13 cellular contexts compared by ENCODE assay signal in the genomic region with DNA sequence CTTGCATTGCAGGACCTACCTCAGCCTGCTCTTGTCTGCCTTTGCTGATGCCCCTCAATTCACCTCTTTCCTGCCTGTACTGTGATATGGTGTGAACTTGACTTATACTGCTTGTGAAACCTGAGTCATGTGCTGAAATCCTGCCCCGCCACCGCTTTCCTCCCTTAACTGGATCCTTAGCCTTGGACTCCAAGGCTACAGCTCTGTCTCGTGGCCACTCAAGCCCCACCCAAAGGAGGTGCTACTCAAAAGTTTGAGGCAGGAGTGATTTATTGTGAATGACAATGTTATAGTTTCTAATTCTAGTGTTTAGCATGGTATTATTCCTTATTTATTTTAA. TPM values are rescaled to one million over a fixed set of nuclear protein-coding genes. Genes with fewer than 3 reads are reported as not detected.
DNase-seq lines count a peak whose midpoint lies in the region; ATAC-seq, FAIRE-seq and TF ChIP-seq lines count a peak whose summit lies in the region.
"Had no signal": no experiment of that assay in that cellular context is flagged by ENCODE, and none has a peak within 500 bp of the region (broad histone marks: within the 10 kb centered on the region; RNA-seq: fewer than 3 reads in every experiment).

No MANE protein-coding gene starts in this region.

- no peak for TF ChIP-seq EP300 in stomach (IDR thresholded peaks at IDR 0.05)

- no peaks in the 10 kb centered on the region for H3K9me3 ChIP-seq in stomach
- no peaks in the 10 kb centered on the region for H3K9me3 ChIP-seq in PC-9 (ENCODE audit: insufficient read depth, low read depth)
- H3K9me3 ChIP-seq: ovary had no signal

- ATAC-seq in HG02973 (IDR thresholded peaks at IDR 0.05; ENCODE audit: unreplicated experiment), result no peak
- ATAC-seq in GM21737 (IDR thresholded peaks at IDR 0.05; ENCODE audit: unreplicated experiment), result no peak

- intact Hi-C loops in stomach (cut with DNase I; ENCODE audit: low total_unique reads) (no loop called here), PC-9 (cut with micrococcal nuclease; ENCODE audit: unreplicated experiment) (loop anchor here (10.0 kb wide), 1 partner anchor 427 kb away; no protein-coding TSS in a partner anchor)

- CTCF ChIA-PET in PC-9 (lab: Charles Lee), result no interaction called here

- POLR2A ChIA-PET in PC-9 (lab: Charles Lee; ENCODE audit: unreplicated experiment), result no interaction called here

- H3K27ac ChIP-seq in stomach (peak overlapping the region in 4 of 5 donors; percentile 2 to 60 (median 36)), PC-9 (no peak overlapping the region)
- H3K27ac ChIP-seq: ovary had no signal

- no peaks in the 10 kb centered on the region for H3F3A ChIP-seq in PC-9 (ENCODE audit: insufficient read depth, low read depth)

- no peak overlapping the region for H3K4me3 ChIP-seq in bronchial epithelial cell (ENCODE audit: low read depth, low read length)
- no peak overlapping the region for H3K4me3 ChIP-seq in stomach
- no peak overlapping the region for H3K4me3 ChIP-seq in PC-9
- H3K4me3 ChIP-seq: ovary had no signal

- H3K36me3 ChIP-seq in bronchial epithelial cell (ENCODE audit: control insufficient read depth, insufficient read depth, low read length), result no peaks in the 10 kb centered on the region
- H3K36me3 ChIP-seq in stomach, result peaks cover 0 to 20% (median 6%) of the 10 kb centered on the region in 4 donors
- H3K36me3 ChIP-seq in PC-9 (ENCODE audit: low read depth), result no peaks in the 10 kb centered on the region
- H3K36me3 ChIP-seq: ovary had no signal

- no peak overlapping the region for H3K4me2 ChIP-seq in PC-9

- H3K4me1 ChIP-seq in stomach (peaks cover 0 to 15% (median 7%) of the 10 kb centered on the region in 4 donors), PC-9 (replicated peaks; ENCODE audit: insufficient read depth) (no peaks in the 10 kb centered on the region)

- H3K27me3 ChIP-seq in bronchial epithelial cell (ENCODE audit: control insufficient read depth, insufficient read depth, low read length) (no peaks in the 10 kb centered on the region), stomach (no peaks in the 10 kb centered on the region), PC-9 (ENCODE audit: insufficient read depth, low read depth) (no peaks in the 10 kb centered on the region)
- H3K27me3 ChIP-seq: ovary had no signal

- H2AFZ ChIP-seq in PC-9, result no peak overlapping the region

- H3K79me2 ChIP-seq in PC-9 (ENCODE audit: low read depth), result no peaks in the 10 kb centered on the region

- WGBS in stomach, 5 donors, result 29 to 58% (median 43%) methylated on average over 3 of the region's 3 CpGs

- no peak for FAIRE-seq in bronchial epithelial cell (lab: Jason Lieb, UNC)

- no peaks in the 10 kb centered on the region for H4K20me1 ChIP-seq in PC-9 (ENCODE audit: insufficient read depth)

- BruUV-seq in PC-9 (replicated peaks; lab: Mats Ljungman, UMichigan), result no TSS peak

- no peak for TF ChIP-seq CTCF in bronchial epithelial cell (IDR thresholded peaks at IDR 0.05; ENCODE audit: insufficient read depth, low read length, severe bottlenecking)
- TF ChIP-seq CTCF in stomach (IDR thresholded peaks at IDR 0.05), result no peak
- no peak for TF ChIP-seq CTCF in PC-9 (conservative IDR thresholded peaks at IDR 0.05)

- peak; percentile 61 for DNase-seq in HT-29 (ENCODE audit: low spot score)
- DNase-seq in bronchial epithelial cell (ENCODE audit: low read depth), result peak; percentile 32
- DNase-seq in iris pigment epithelial cell (ENCODE audit: low read depth), result peak; percentile 70
- DNase-seq in stomach, result peak; percentile 56
- DNase-seq in PC-9, result no peak
- no peak for DNase-seq in SIG-M5 (lab: John Stamatoyannopoulos, UW)
- DNase-seq: Karpas-422, NCI-H2227 treated with DMSO at 0.1 percent for 48 hours, SHP77 treated with DMSO at 0.1 percent for 48 hours, substantia nigra had no signal

- H3K9me2 ChIP-seq in PC-9 (ENCODE audit: insufficient read depth), result no peaks in the 10 kb centered on the region

- no peak for TF ChIP-seq POLR2A in stomach (IDR thresholded peaks at IDR 0.05)

RNA-seq across cellular contexts. Expression of a gene that starts 56.1 kb away (rescaled TPM):
- total RNA-seq in HT-29 (2014; rRNA removed; shearing (Covaris generic)), result 6.5 and 7.7 TPM in 2 replicates
- total RNA-seq in bronchial epithelial cell (2.4 and 4.2 TPM in 2 replicates), stomach (10 to 100 TPM in 4 of 5 donors, not detected in 1; 15.2 to 59.8 (median 33.2) TPM), PC-9 (2021) (3.5 and 5.9 TPM in 2 replicates)
- 10 to 100 TPM in 2 of 3 donors, 1 to 10 TPM in 1; 9.4 to 31.3 (median 13.5) TPM for polyA plus RNA-seq in stomach

RNA-seq across cellular contexts. Expression of a gene that starts 58.8 kb away (rescaled TPM):
- 556 and 597 TPM in 2 replicates for total RNA-seq in HT-29 (2014; rRNA removed; shearing (Covaris generic))
- 59.5 and 113 TPM in 2 replicates for total RNA-seq in bronchial epithelial cell
- total RNA-seq in stomach, result 1,000 to 10,000 TPM in 1 of 5 donors, 100 to 1,000 TPM in 3, 10 to 100 TPM in 1; 54.0 to 1,088 (median 385) TPM
- 100 to 1,000 TPM in 1 of 3 donors, 10 to 100 TPM in 2; 41.6 to 139 (median 56.4) TPM for polyA plus RNA-seq in stomach
- 53.9 and 56.8 TPM in 2 replicates for total RNA-seq in PC-9 (2021)

Comparison
In these comparisons a context has a peak if more than half of its experiments do, and no peak if none do; other contexts are left out.
1. DNase-seq: peak in HT-29 (single experiment), bronchial epithelial cell (single experiment), iris pigment epithelial cell (single experiment) and stomach (single experiment); none in PC-9 (0 of 2) and SIG-M5 (single experiment).